Comparison of ENCODE assay signal across 10 cellular contexts in genomic region chrX:136170109-136170800, GRCh38. TPM values are rescaled to one million over a fixed set of nuclear protein-coding genes. Genes with fewer than 3 reads are reported as not detected.
DNase-seq lines count a peak whose midpoint lies in the region; ATAC-seq, FAIRE-seq and TF ChIP-seq lines count a peak whose summit lies in the region.
"Had no signal": no experiment of that assay in that cellular context is flagged by ENCODE, and none has a peak within 500 bp of the region (broad histone marks: within the 10 kb centered on the region; RNA-seq: fewer than 3 reads in every experiment).

No MANE protein-coding gene starts in this region.

- no peak for TF ChIP-seq POLR2A in GM12891 (IDR thresholded peaks at IDR 0.05; ENCODE audit: low read depth, low read length)

- peaks cover 23% of the 10 kb centered on the region for H3K79me2 ChIP-seq in astrocyte (ENCODE audit: insufficient read depth, low read length)

- H3K27ac Mint-ChIP-seq in astrocyte (ENCODE audit: unreplicated experiment): peak overlapping the region; percentile 75
- H3K27ac Mint-ChIP-seq: activated CD4-positive, alpha-beta memory T cell treated with anti-CD3 and anti-CD28 coated beads, Interleukin-2, amount 10 ng/mL, durations not matched to agents 7 days and 5 days had no signal

- H3K9me3 Mint-ChIP-seq in astrocyte (ENCODE audit: unreplicated experiment): no peaks in the 10 kb centered on the region
- H3K9me3 Mint-ChIP-seq: activated CD4-positive, alpha-beta memory T cell treated with anti-CD3 and anti-CD28 coated beads, Interleukin-2, amount 10 ng/mL, durations not matched to agents 7 days and 5 days had no signal

- H3K36me3 Mint-ChIP-seq in astrocyte (ENCODE audit: low read depth, unreplicated experiment): no peaks in the 10 kb centered on the region

- H3K27ac ChIP-seq in astrocyte (ENCODE audit: low read depth, low read length): peak overlapping the region; percentile 87

- no peaks in the 10 kb centered on the region for H3K36me3 ChIP-seq in astrocyte (ENCODE audit: insufficient read depth, low read length)

- H3K4me1 ChIP-seq in astrocyte (ENCODE audit: insufficient read depth, low read length): peaks cover 32% of the 10 kb centered on the region

- intact Hi-C loops in left ventricle myocardium superior (cut with micrococcal nuclease): no loop called here

- H3K4me3 Mint-ChIP-seq in astrocyte (ENCODE audit: unreplicated experiment): no peak overlapping the region
- H3K4me3 Mint-ChIP-seq: activated CD4-positive, alpha-beta memory T cell treated with anti-CD3 and anti-CD28 coated beads, Interleukin-2, amount 10 ng/mL, durations not matched to agents 7 days and 5 days had no signal

- peak overlapping the region; percentile 11 for H3K4me3 ChIP-seq in astrocyte (ENCODE audit: insufficient read depth, low read depth, low read length)
- H3K4me3 ChIP-seq in retinal pigment epithelial cell (ENCODE audit: low read length): no peak overlapping the region

- FAIRE-seq in astrocyte (lab: Jason Lieb, UNC) (peak; percentile 97), GM12891 (lab: Jason Lieb, UNC) (no peak)

- peak overlapping the region; percentile 80 for H3K9ac ChIP-seq in astrocyte (ENCODE audit: low read length)

- DNase-seq in EH (ENCODE audit: low read depth): peak; percentile 75
- peak; percentile 23 for DNase-seq in astrocyte (ENCODE audit: low read depth)
- DNase-seq in left ventricle myocardium superior: peak; percentile 35
- no peak for DNase-seq in retinal pigment epithelial cell (ENCODE audit: low read depth)
- no peak for DNase-seq in HuH-7 (ENCODE audit: low spot score)
- DNase-seq in GM12891 (ENCODE audit: insufficient read length, low spot score): no peak
- DNase-seq in NCI-H526 (lab: John Stamatoyannopoulos, UW): no peak
- DNase-seq: activated CD4-positive, alpha-beta memory T cell treated with anti-CD3 and anti-CD28 coated beads, Interleukin-2, amount 10 ng/mL, durations not matched to agents 7 days and 5 days; cortex of kidney had no signal

- H3K9me3 ChIP-seq in astrocyte (ENCODE audit: insufficient read depth, low read depth, low read length): no peaks in the 10 kb centered on the region

- TF ChIP-seq CTCF in astrocyte (IDR thresholded peaks at IDR 0.05; ENCODE audit: insufficient read depth, low read depth, low read length): peak; percentile 21
- peak; percentile 50 for TF ChIP-seq CTCF in retinal pigment epithelial cell (conservative IDR thresholded peaks at IDR 0.05; ENCODE audit: low read depth, low read length)

- no peaks in the 10 kb centered on the region for H3K27me3 Mint-ChIP-seq in astrocyte (ENCODE audit: low read depth, unreplicated experiment)
- H3K27me3 Mint-ChIP-seq: activated CD4-positive, alpha-beta memory T cell treated with anti-CD3 and anti-CD28 coated beads, Interleukin-2, amount 10 ng/mL, durations not matched to agents 7 days and 5 days had no signal

- no peak overlapping the region for H2AFZ ChIP-seq in astrocyte (ENCODE audit: low read depth, low read length)

- peaks cover 20% of the 10 kb centered on the region for H3K4me1 Mint-ChIP-seq in astrocyte (ENCODE audit: low read depth, unreplicated experiment)
- H3K4me1 Mint-ChIP-seq: activated CD4-positive, alpha-beta memory T cell treated with anti-CD3 and anti-CD28 coated beads, Interleukin-2, amount 10 ng/mL, durations not matched to agents 7 days and 5 days had no signal

- ATAC-seq in left ventricle myocardium superior: peak; percentile 79
- no peak for ATAC-seq in GM21717 (IDR thresholded peaks at IDR 0.05; ENCODE audit: unreplicated experiment)

- peak overlapping the region; percentile 77 for H3K4me2 ChIP-seq in astrocyte (ENCODE audit: low read length)

- H4K20me1 ChIP-seq in astrocyte (ENCODE audit: insufficient read depth, low read length): no peaks in the 10 kb centered on the region

- no peaks in the 10 kb centered on the region for H3K27me3 ChIP-seq in astrocyte (ENCODE audit: insufficient read depth, low read length)

TF ChIP-seq in GM12891, 5 proteins besides CTCF, POLR2A, EP300 and RAD21:
- TF ChIP-seq TAF1 (IDR thresholded peaks at IDR 0.05; ENCODE audit: low read depth, low read length) (no peak), POLR2AphosphoS5 (IDR thresholded peaks at IDR 0.05; ENCODE audit: low read depth, low read length) (no peak), SPI1 (IDR thresholded peaks at IDR 0.05; ENCODE audit: low read depth, low read length) (no peak), POU2F2 (IDR thresholded peaks at IDR 0.05; ENCODE audit: low read depth, low read length) (no peak), PAX5 (IDR thresholded peaks at IDR 0.05; ENCODE audit: insufficient read depth, low read length, severe bottlenecking) (no peak)

RNA-seq across cellular contexts. Expression of gene FHL1, which starts 22.9 kb away (rescaled TPM):
- total RNA-seq in astrocyte (100 and 115 TPM in 2 replicates), left ventricle myocardium superior (772 TPM)
- polyA plus RNA-seq in GM12891 (2012; ENCODE audit: low read depth, missing spikeins): 2.1 TPM

Comparison
In these comparisons a context has a peak if more than half of its experiments do, and no peak if none do; other contexts are left out.
1. DNase-seq: peak in EH (single experiment), astrocyte (single experiment) and left ventricle myocardium superior (single experiment); none in retinal pigment epithelial cell (single experiment), HuH-7 (single experiment), GM12891 (single experiment) and NCI-H526 (0 of 2).